In the genomic region with DNA sequence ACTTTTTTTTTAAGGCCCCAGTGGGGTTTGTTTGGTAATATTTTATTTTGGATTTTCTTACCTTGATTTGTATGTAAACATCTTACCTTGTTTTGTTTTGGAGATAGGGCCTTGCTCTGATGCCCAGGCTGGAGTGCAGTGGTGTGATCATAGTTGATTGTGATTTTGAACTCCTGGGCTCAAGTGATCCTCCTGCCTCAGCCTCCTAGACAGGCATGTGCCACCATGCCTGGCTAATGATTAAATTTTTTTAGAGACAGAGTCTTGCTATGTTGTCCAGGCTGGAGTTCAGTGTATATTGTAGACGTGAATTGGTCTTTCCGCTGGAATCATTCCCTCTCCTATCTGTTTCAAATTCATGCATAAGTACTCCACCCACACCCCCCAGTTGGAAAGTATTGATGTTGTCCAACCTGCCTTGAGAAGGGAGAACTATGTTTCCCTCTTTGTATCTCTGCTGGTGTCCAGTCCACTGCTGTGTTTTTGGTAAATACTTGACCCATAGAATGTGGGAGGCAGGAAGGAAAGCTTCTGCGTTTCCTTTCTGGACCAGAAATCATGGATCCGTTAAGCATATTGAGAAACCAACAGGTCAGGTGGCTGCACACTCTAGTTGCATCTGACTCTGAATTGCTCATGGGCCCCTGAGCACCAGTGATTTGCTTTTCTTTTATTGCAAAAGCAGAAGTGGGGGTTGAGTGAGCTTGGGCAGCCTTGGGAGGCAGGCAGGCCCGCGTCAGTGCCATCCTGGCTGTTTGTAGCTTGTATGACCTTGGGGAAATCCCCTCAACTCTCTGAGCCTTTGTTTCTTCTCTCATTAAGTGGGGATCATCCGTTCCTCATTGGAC, we compare ENCODE assay signal across 9 cellular contexts. TPM values are rescaled to one million over a fixed set of nuclear protein-coding genes. Genes with fewer than 3 reads are reported as not detected.
DNase-seq lines count a peak whose midpoint lies in the region; ATAC-seq and TF ChIP-seq lines count a peak whose summit lies in the region.
"Had no signal": no experiment of that assay in that cellular context is flagged by ENCODE, and none has a peak within 500 bp of the region (broad histone marks: within the 10 kb centered on the region; RNA-seq: fewer than 3 reads in every experiment).

No MANE protein-coding gene starts in this region.

- no peaks in the 10 kb centered on the region for H3K36me3 Mint-ChIP-seq in activated T-cell treated with anti-CD3 and anti-CD28 coated beads, Interleukin-2, amount 50 U/mL, for 72 hours (ENCODE audit: insufficient read depth in 2 of 2)

- H3K4me3 Mint-ChIP-seq in activated T-cell treated with anti-CD3 and anti-CD28 coated beads, Interleukin-2, amount 50 U/mL, for 72 hours: no peak overlapping the region

- H3K4me1 Mint-ChIP-seq in activated T-cell treated with anti-CD3 and anti-CD28 coated beads, Interleukin-2, amount 50 U/mL, for 72 hours (ENCODE audit: low read depth): peaks cover 26% of the 10 kb centered on the region

- TF ChIP-seq CTCF in epithelial cell of proximal tubule (conservative IDR thresholded peaks at IDR 0.05; ENCODE audit: low read depth, low read length): no peak

- no peak overlapping the region for H3K27ac Mint-ChIP-seq in activated T-cell treated with anti-CD3 and anti-CD28 coated beads, Interleukin-2, amount 50 U/mL, for 72 hours

- no peak for DNase-seq in activated T-cell treated with anti-CD3 and anti-CD28 coated beads, Interleukin-2, amount 50 U/mL, for 72 hours
- DNase-seq in activated T-cell treated with anti-CD3 and anti-CD28 coated beads, Interleukin-2, amount 50 U/mL, for 1 hour: no peak
- DNase-seq in KBM-7 (peak; percentile 73), epithelial cell of proximal tubule (ENCODE audit: low read depth) (peak; percentile 96), ACHN (no peak), NCI-H1930 (lab: John Stamatoyannopoulos, UW) (no peak)
- DNase-seq in stimulated activated naive CD8-positive, alpha-beta T cell treated with anti-CD3 and anti-CD28 coated beads, Interleukin-15, Interleukin-2, amounts not matched to agents 100 U/mL and 50 U/mL, for 24 hours: no peak
- DNase-seq: activated CD4-positive, alpha-beta T cell treated with anti-CD3 and anti-CD28 coated beads for 1 hour had no signal

- in situ Hi-C loops in KBM-7 (cut with MboI; ENCODE audit: low pct_unique_long_range_greater_than_20kb, low sequenced_read_pairs) (no loop called here), ACHN (cut with HindIII; ENCODE audit: low pct_ligation_motif_present, low pct_unique_long_range_greater_than_20kb, low sequenced_read_pairs) (no loop called here)

- ATAC-seq in activated T-cell treated with anti-CD3 and anti-CD28 coated beads, Interleukin-2, amount 50 U/mL, for 72 hours (replicated peaks in 1 of 2): peak; percentile 39 to 54
- ATAC-seq in stimulated activated naive CD8-positive, alpha-beta T cell treated with anti-CD3 and anti-CD28 coated beads, Interleukin-15, Interleukin-2, amounts not matched to agents 100 U/mL and 50 U/mL, for 24 hours: peak; percentile 55
- no peak for ATAC-seq in HG03139 (IDR thresholded peaks at IDR 0.05; ENCODE audit: unreplicated experiment)

- H3K9me3 Mint-ChIP-seq in activated T-cell treated with anti-CD3 and anti-CD28 coated beads, Interleukin-2, amount 50 U/mL, for 72 hours: no peaks in the 10 kb centered on the region

- no peaks in the 10 kb centered on the region for H3K27me3 Mint-ChIP-seq in activated T-cell treated with anti-CD3 and anti-CD28 coated beads, Interleukin-2, amount 50 U/mL, for 72 hours (ENCODE audit: low read depth)

- no peak overlapping the region for H3K4me3 ChIP-seq in epithelial cell of proximal tubule (ENCODE audit: low read depth, low read length)

RNA-seq across cellular contexts. Expression of a gene that starts 25.0 kb away (rescaled TPM):
- total RNA-seq in activated T-cell treated with anti-CD3 and anti-CD28 coated beads, Interleukin-2, amount 50 U/mL, for 72 hours: 100 to 1,000 TPM; 105 to 119 TPM
- total RNA-seq in epithelial cell of proximal tubule: 13.7 and 26.2 TPM in 2 replicates

Comparison
In these comparisons a context has a peak if more than half of its experiments do, and no peak if none do; other contexts are left out.
1. DNase-seq: peak in KBM-7 (single experiment) and epithelial cell of proximal tubule (single experiment); none in activated T-cell treated with anti-CD3 and anti-CD28 coated beads, Interleukin-2, amount 50 U/mL, for 72 hours (0 of 2), activated T-cell treated with anti-CD3 and anti-CD28 coated beads, Interleukin-2, amount 50 U/mL, for 1 hour (single experiment), stimulated activated naive CD8-positive, alpha-beta T cell treated with anti-CD3 and anti-CD28 coated beads, Interleukin-15, Interleukin-2, amounts not matched to agents 100 U/mL and 50 U/mL, for 24 hours (single experiment), ACHN (single experiment) and NCI-H1930 (0 of 2).